Comparison of ENCODE assay signal across 1 cellular context in genomic region chr17:76801706-76802105, GRCh38.
TF ChIP-seq lines count a peak whose summit lies in the region.

No MANE protein-coding gene starts in this region.

TF ChIP-seq in H1, 55 proteins besides CTCF, POLR2A, EP300 and RAD21:
- TF ChIP-seq SAP30 (IDR thresholded peaks at IDR 0.05; ENCODE audit: insufficient read depth, insufficient replicate concordance, low read length) (no peak), POLR2AphosphoS5 (IDR thresholded peaks at IDR 0.05; ENCODE audit: low read depth, low read length) (no peak), SIN3A (conservative IDR thresholded peaks at IDR 0.05 in 1 of 2, IDR thresholded peaks at IDR 0.05 in 1 of 2; ENCODE audit: low read depth in 1 of 2, low read length in 2 of 2) (no peak), SP4 (IDR thresholded peaks at IDR 0.05; ENCODE audit: low read length) (no peak), ZNF274 (IDR thresholded peaks at IDR 0.05; ENCODE audit: borderline replicate concordance, extremely low read depth, low read length) (no peak), BRCA1 (IDR thresholded peaks at IDR 0.05; ENCODE audit: low read depth, low read length) (no peak), CHD1 (IDR thresholded peaks at IDR 0.05; ENCODE audit: low read depth, low read length) (no peak), SIRT6 (IDR thresholded peaks at IDR 0.05; ENCODE audit: low read length) (no peak), BACH1 (IDR thresholded peaks at IDR 0.05; ENCODE audit: low read length) (no peak), SUZ12 (IDR thresholded peaks at IDR 0.05; ENCODE audit: low read length) (no peak), CTBP2 (IDR thresholded peaks at IDR 0.05; ENCODE audit: borderline replicate concordance, insufficient read depth, insufficient read length, low read length) (no peak)
- TF ChIP-seq, protein P1, sequence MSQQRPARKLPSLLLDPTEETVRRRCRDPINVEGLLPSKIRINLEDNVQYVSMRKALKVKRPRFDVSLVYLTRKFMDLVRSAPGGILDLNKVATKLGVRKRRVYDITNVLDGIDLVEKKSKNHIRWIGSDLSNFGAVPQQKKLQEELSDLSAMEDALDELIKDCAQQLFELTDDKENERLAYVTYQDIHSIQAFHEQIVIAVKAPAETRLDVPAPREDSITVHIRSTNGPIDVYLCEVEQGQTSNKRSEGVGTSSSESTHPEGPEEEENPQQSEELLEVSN (IDR thresholded peaks at IDR 0.05): no peak
- TF ChIP-seq, protein P2, sequence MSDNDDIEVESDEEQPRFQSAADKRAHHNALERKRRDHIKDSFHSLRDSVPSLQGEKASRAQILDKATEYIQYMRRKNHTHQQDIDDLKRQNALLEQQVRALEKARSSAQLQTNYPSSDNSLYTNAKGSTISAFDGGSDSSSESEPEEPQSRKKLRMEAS (IDR thresholded peaks at IDR 0.05): no peak
- TF ChIP-seq, protein P3, sequence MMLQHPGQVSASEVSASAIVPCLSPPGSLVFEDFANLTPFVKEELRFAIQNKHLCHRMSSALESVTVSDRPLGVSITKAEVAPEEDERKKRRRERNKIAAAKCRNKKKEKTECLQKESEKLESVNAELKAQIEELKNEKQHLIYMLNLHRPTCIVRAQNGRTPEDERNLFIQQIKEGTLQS (IDR thresholded peaks at IDR 0.05; ENCODE audit: insufficient read depth, low read depth, low read length): no peak
TF ChIP-seq in H1: peak in this region for 0.
